In the genomic region with DNA sequence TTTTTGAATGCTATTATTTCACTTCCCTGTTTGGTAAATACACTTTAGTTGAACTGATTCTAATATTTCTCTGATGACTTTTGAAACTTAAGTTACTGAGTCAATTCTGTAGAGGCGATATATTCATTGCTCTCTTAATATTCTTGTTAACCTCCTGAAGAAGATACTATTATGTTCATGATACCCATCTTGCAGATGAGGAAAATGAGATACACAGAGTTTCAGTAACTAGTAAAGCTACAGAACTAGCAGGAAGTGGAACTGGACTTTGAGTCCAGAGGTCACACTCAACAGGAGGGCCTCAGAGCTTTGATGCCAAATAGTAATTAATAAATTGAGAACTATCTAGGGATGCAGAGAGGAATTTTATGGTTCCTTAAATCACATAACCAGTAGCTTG, we compare ENCODE assay signal across 22 cellular contexts.
"Had no signal": no experiment of that assay in that cellular context is flagged by ENCODE, and none has a peak within 500 bp of the region (broad histone marks: within the 10 kb centered on the region; RNA-seq: fewer than 3 reads in every experiment).

No MANE protein-coding gene starts in this region.

- H3K4me3 Mint-ChIP-seq: activated CD8-positive, alpha-beta T cell treated with anti-CD3 and anti-CD28 coated beads, Interleukin-2, amount 10 ng/mL, durations not matched to agents 7 days and 5 days; activated naive CD4-positive, alpha-beta T cell treated with anti-CD3 and anti-CD28 coated beads, Interleukin-2, amount 50 U/mL, for 24 hours; T-helper 2 cell treated with Interferon-gamma antibody and Interleukin-4, amounts not matched to agents 5 μg/mL and 100 μg/mL, for 36 hours; WTC11 had no signal

- H3K4me3 ChIP-seq: ascending aorta, body of pancreas had no signal

- H3K36me3 ChIP-seq: ascending aorta had no signal

- H3K9me3 Mint-ChIP-seq: T-helper 2 cell treated with Interferon-gamma antibody and Interleukin-4, amounts not matched to agents 5 μg/mL and 100 μg/mL, for 36 hours; WTC11 had no signal

- H3K27ac Mint-ChIP-seq: activated CD8-positive, alpha-beta T cell treated with anti-CD3 and anti-CD28 coated beads, Interleukin-2, amount 10 ng/mL, durations not matched to agents 7 days and 5 days; activated naive CD4-positive, alpha-beta T cell treated with anti-CD3 and anti-CD28 coated beads, Interleukin-2, amount 50 U/mL, for 24 hours; T-helper 2 cell treated with Interferon-gamma antibody and Interleukin-4, amounts not matched to agents 5 μg/mL and 100 μg/mL, for 36 hours; WTC11 had no signal

- H3K27me3 Mint-ChIP-seq: activated naive CD4-positive, alpha-beta T cell treated with anti-CD3 and anti-CD28 coated beads, Interleukin-2, amount 50 U/mL, for 24 hours had no signal

- H3K36me3 Mint-ChIP-seq: activated naive CD4-positive, alpha-beta T cell treated with anti-CD3 and anti-CD28 coated beads, Interleukin-2, amount 50 U/mL, for 24 hours; WTC11 had no signal

- ATAC-seq: activated CD8-positive, alpha-beta T cell treated with anti-CD3 and anti-CD28 coated beads, Interleukin-2, amount 10 ng/mL, durations not matched to agents 7 days and 5 days; body of pancreas; SK-N-SH treated with all-trans-retinoic acid at 6 μM for 48 hours had no signal

- H3K9me3 ChIP-seq: ascending aorta, body of pancreas had no signal

- H3K4me1 Mint-ChIP-seq: activated naive CD4-positive, alpha-beta T cell treated with anti-CD3 and anti-CD28 coated beads, Interleukin-2, amount 50 U/mL, for 24 hours had no signal

- H3K27ac ChIP-seq: body of pancreas had no signal

- DNase-seq: activated CD4-positive, alpha-beta T cell treated with anti-CD3 and anti-CD28 coated beads for 48 hours; activated CD4-positive, alpha-beta T cell treated with anti-CD3 and anti-CD28 coated beads, Interleukin-2, amount 50 U/mL, for 4 hours; activated CD4-positive, CD25-positive, alpha-beta regulatory T cell treated with anti-CD3 and anti-CD28 coated beads, Interleukin-2, amount 50 U/mL, for 72 hours; activated CD8-positive, alpha-beta memory T cell treated with anti-CD3 and anti-CD28 coated beads, Interleukin-2, amount 50 U/mL, for 48 hours; activated CD8-positive, alpha-beta T cell treated with anti-CD3 and anti-CD28 coated beads, Interleukin-2, amount 10 ng/mL, durations not matched to agents 7 days and 5 days; activated T-cell treated with anti-CD3 and anti-CD28 coated beads, Interleukin-2, amount 50 U/mL, for 1 hour; body of pancreas; central memory CD4-positive, alpha-beta T cell; KG1; NCI-H1092; NCI-H1930; NCI-H2171 treated with DMSO at 0.1 percent for 48 hours; NCI-H226; NCI-H526; NCI-H774; NK-92 treated with Interleukin-12 subunit alpha and Interleukin-12 subunit beta, amount 100 ng/mL, for 24 hours; SW 1271 had no signal

- H3K27me3 ChIP-seq: ascending aorta, body of pancreas had no signal

- H3K4me1 ChIP-seq: body of pancreas had no signal
